In the genomic region with DNA sequence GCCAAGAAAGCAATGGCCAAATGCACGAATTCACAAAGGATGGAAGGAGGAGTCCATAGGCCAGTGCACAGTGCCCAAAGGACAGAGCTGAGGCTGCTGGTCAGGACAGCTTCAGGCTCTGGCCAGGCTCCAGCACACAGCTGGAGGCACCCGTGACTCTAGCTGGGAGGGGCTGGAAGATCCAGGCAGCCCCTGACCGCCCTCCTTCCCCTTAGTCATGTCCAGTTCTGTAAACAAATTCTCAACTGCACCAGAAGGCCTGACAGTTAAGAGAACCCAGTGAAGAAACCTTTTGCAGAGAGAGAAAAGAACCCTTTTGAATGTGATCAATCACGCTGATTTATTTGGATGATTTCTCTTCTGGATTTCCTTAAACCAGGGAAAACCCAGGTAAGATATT, we compare ENCODE assay signal across 10 cellular contexts. TPM values are rescaled to one million over a fixed set of nuclear protein-coding genes. Genes with fewer than 3 reads are reported as not detected.
A peak's percentile ranks its signal among the peaks of the same experiment; 100 is the strongest.
DNase-seq lines count a peak whose midpoint lies in the region; ATAC-seq, FAIRE-seq and TF ChIP-seq lines count a peak whose summit lies in the region.
"Had no signal": no experiment of that assay in that cellular context is flagged by ENCODE, and none has a peak within 500 bp of the region (broad histone marks: within the 10 kb centered on the region; RNA-seq: fewer than 3 reads in every experiment).

No MANE protein-coding gene starts in this region.

- FAIRE-seq in bronchial epithelial cell (lab: Jason Lieb, UNC) = no peak
- FAIRE-seq: islet of Langerhans had no signal

- peak overlapping the region; percentile 34 to 76 (median 51) for H3K27ac ChIP-seq in transverse colon
- H3K27ac ChIP-seq: WERI-Rb-1 had no signal

- H3K27me3 Mint-ChIP-seq in CD14-positive monocyte (ENCODE audit: low read depth in 3 of 3) = peaks cover 6 to 9% (median 8%) of the 10 kb centered on the region in 3 donors
- no peaks in the 10 kb centered on the region for H3K27me3 Mint-ChIP-seq in activated CD4-positive, alpha-beta memory T cell treated with anti-CD3 and anti-CD28 coated beads for 36 hours

- H3K4me3 ChIP-seq in bronchial epithelial cell (ENCODE audit: low read depth, low read length) = no peak overlapping the region
- H3K4me3 ChIP-seq in transverse colon = no peak overlapping the region

- H3K36me3 Mint-ChIP-seq in CD14-positive monocyte = no peaks in the 10 kb centered on the region
- no peaks in the 10 kb centered on the region for H3K36me3 Mint-ChIP-seq in activated CD4-positive, alpha-beta memory T cell treated with anti-CD3 and anti-CD28 coated beads for 36 hours

- TF ChIP-seq CTCF in bronchial epithelial cell (IDR thresholded peaks at IDR 0.05; ENCODE audit: insufficient read depth, low read length, severe bottlenecking) = no peak
- no peak for TF ChIP-seq CTCF in transverse colon (IDR thresholded peaks at IDR 0.05)
- TF ChIP-seq CTCF in CD14-positive monocyte (IDR thresholded peaks at IDR 0.05) = no peak

- H3K36me3 ChIP-seq in bronchial epithelial cell (ENCODE audit: control insufficient read depth, insufficient read depth, low read length) = no peaks in the 10 kb centered on the region
- H3K36me3 ChIP-seq in transverse colon = no peaks in the 10 kb centered on the region
- H3K36me3 ChIP-seq: WERI-Rb-1 had no signal

- DNase-seq in LHCN-M2 (ENCODE audit: low read depth) = peak; percentile 94
- DNase-seq in bronchial epithelial cell (ENCODE audit: low read depth) = peak; percentile 78
- peak; percentile 54 for DNase-seq in left lobe of liver (ENCODE audit: low spot score)
- peak; percentile 72 for DNase-seq in transverse colon
- no peak for DNase-seq in CD1c-positive myeloid dendritic cell (ENCODE audit: extremely low spot score)
- DNase-seq in CD14-positive monocyte (ENCODE audit: low spot score) = no peak
- no peak for DNase-seq in activated CD4-positive, alpha-beta memory T cell treated with anti-CD3 and anti-CD28 coated beads for 36 hours
- DNase-seq: WERI-Rb-1 had no signal

- H3K9me3 ChIP-seq in transverse colon = no peaks in the 10 kb centered on the region

- POLR2A ChIA-PET in activated CD4-positive, alpha-beta memory T cell treated with anti-CD3 and anti-CD28 coated beads for 36 hours (lab: Charles Lee) = interaction anchor here (0.9 to 1.9 kb wide), 4 partner anchors 8 to 114 kb away, joined by 3 to 5 read pairs (median 3); a partner anchor contains a TSS

- TF ChIP-seq EP300 in transverse colon (IDR thresholded peaks at IDR 0.05; ENCODE audit: low read depth) = no peak

- no peaks in the 10 kb centered on the region for H3K9me3 Mint-ChIP-seq in CD14-positive monocyte
- H3K9me3 Mint-ChIP-seq in activated CD4-positive, alpha-beta memory T cell treated with anti-CD3 and anti-CD28 coated beads for 36 hours = no peaks in the 10 kb centered on the region

- peak; percentile 69 for ATAC-seq in left lobe of liver
- ATAC-seq in GM21737 (IDR thresholded peaks at IDR 0.05; ENCODE audit: unreplicated experiment) = no peak

- peaks cover 0 to 17% (median 3%) of the 10 kb centered on the region in 4 donors for H3K4me1 ChIP-seq in transverse colon

- no peaks in the 10 kb centered on the region for H3K27me3 ChIP-seq in bronchial epithelial cell (ENCODE audit: control insufficient read depth, insufficient read depth, low read length)
- no peaks in the 10 kb centered on the region for H3K27me3 ChIP-seq in transverse colon

- no peak overlapping the region for H3K4me3 Mint-ChIP-seq in CD14-positive monocyte
- no peak overlapping the region for H3K4me3 Mint-ChIP-seq in activated CD4-positive, alpha-beta memory T cell treated with anti-CD3 and anti-CD28 coated beads for 36 hours

- intact Hi-C loops in transverse colon (cut with DNase I; ENCODE audit: low total_unique reads) (no loop called here), CD14-positive monocyte (cut with micrococcal nuclease) (no loop called here)
- intact Hi-C loops in activated CD4-positive, alpha-beta memory T cell treated with anti-CD3 and anti-CD28 coated beads for 36 hours (cut with micrococcal nuclease) = no loop called here

- in situ Hi-C loops in transverse colon (cut with MboI; ENCODE audit: low pct_ligation_motif_present in 1 of 4, low pct_unique_long_range_greater_than_20kb in 1 of 4, low sequenced_read_pairs in 3 of 4) = loop anchor here in 1 of 4 donors (10.0 kb wide), 1 partner anchor 84 kb away; a partner anchor contains a TSS

- CTCF ChIA-PET in activated CD4-positive, alpha-beta memory T cell treated with anti-CD3 and anti-CD28 coated beads for 36 hours (lab: Charles Lee) = interaction anchor here (0.5 to 1.6 kb wide), 3 partner anchors 21 to 523 kb away, joined by 3 read pairs; no protein-coding TSS in a partner anchor

- peak overlapping the region in 2 of 7 donors; percentile 52 to 89 for H3K27ac Mint-ChIP-seq in CD14-positive monocyte
- no peak overlapping the region for H3K27ac Mint-ChIP-seq in activated CD4-positive, alpha-beta memory T cell treated with anti-CD3 and anti-CD28 coated beads for 36 hours

- no peak for TF ChIP-seq POLR2A in transverse colon (IDR thresholded peaks at IDR 0.05)

- WGBS in transverse colon (ENCODE audit: low coverage in 1 of 2), 2 donors = 51 to 83% methylated on average over 1 to 4 of the region's 4 CpGs

- H3K4me1 Mint-ChIP-seq in CD14-positive monocyte = no peaks in the 10 kb centered on the region
- H3K4me1 Mint-ChIP-seq in activated CD4-positive, alpha-beta memory T cell treated with anti-CD3 and anti-CD28 coated beads for 36 hours (ENCODE audit: low read depth) = peaks cover 31% of the 10 kb centered on the region

RNA-seq across cellular contexts. Expression of a gene that starts 7.7 kb away (rescaled TPM):
- 451 and 455 TPM in 2 replicates for total RNA-seq in LHCN-M2 (2014; rRNA removed)
- polyA plus RNA-seq in LHCN-M2 (2012) = 324 TPM
- 176 and 278 TPM in 2 replicates for total RNA-seq in bronchial epithelial cell
- 82.3 TPM for total RNA-seq in left lobe of liver
- 100 to 1,000 TPM in 3 of 4 donors, 10 to 100 TPM in 1; 84.0 to 189 (median 145) TPM for total RNA-seq in transverse colon
- 100 to 1,000 TPM; 165 to 173 TPM for polyA plus RNA-seq in CD14-positive monocyte
- 100 to 1,000 TPM; 495 to 541 TPM for total RNA-seq in activated CD4-positive, alpha-beta memory T cell treated with anti-CD3 and anti-CD28 coated beads for 36 hours

Comparison
In these comparisons a context has a peak if more than half of its experiments do, and no peak if none do; other contexts are left out.
1. DNase-seq: peak in LHCN-M2 (single experiment), bronchial epithelial cell (single experiment), left lobe of liver (single experiment) and transverse colon (single experiment); none in CD1c-positive myeloid dendritic cell (single experiment), CD14-positive monocyte (single experiment) and activated CD4-positive, alpha-beta memory T cell treated with anti-CD3 and anti-CD28 coated beads for 36 hours (single experiment).